In the genomic region with DNA sequence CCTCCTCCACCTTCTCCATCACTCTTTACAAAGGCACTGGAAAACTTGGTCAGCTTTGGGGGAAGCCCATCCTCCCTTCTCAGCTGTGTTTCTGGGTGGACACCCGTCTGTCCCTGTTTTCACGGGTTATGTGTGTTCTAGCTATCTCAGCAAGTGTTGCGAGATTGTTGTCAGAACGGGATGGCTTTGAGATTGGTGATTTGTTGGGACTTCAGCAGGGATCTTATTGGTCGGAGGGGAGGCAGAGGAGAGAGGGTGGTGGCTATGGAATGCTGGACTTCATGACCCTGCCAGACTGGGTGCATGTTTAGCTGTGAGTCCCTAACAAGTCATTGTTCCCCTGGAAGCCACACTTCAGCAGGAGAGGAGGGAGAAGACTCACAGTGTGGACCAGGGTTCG, we compare ENCODE assay signal across 10 cellular contexts. TPM values are rescaled to one million over a fixed set of nuclear protein-coding genes. Genes with fewer than 3 reads are reported as not detected.
DNase-seq lines count a peak whose midpoint lies in the region; ATAC-seq, FAIRE-seq and TF ChIP-seq lines count a peak whose summit lies in the region.
"Had no signal": no experiment of that assay in that cellular context is flagged by ENCODE, and none has a peak within 500 bp of the region (broad histone marks: within the 10 kb centered on the region; RNA-seq: fewer than 3 reads in every experiment).

No MANE protein-coding gene starts in this region.

- no peak overlapping the region for H3K4me2 ChIP-seq in H9 (ENCODE audit: insufficient read depth, insufficient read length, low read length)
- no peak overlapping the region for H3K4me2 ChIP-seq in mesendoderm (ENCODE audit: low read length)

- no peak overlapping the region for H2BK5ac ChIP-seq in H9 (ENCODE audit: insufficient read length, low read length)
- no peak overlapping the region for H2BK5ac ChIP-seq in mesendoderm (ENCODE audit: low read length)

- no peak for TF ChIP-seq CTCF in 22Rv1 (IDR thresholded peaks at IDR 0.05)
- no peak for TF ChIP-seq CTCF in H9 (conservative IDR thresholded peaks at IDR 0.05)

- H2BK120ac ChIP-seq in H9 (ENCODE audit: low read depth, low read length, poor library complexity, severe bottlenecking) (no peak overlapping the region), mesendoderm (ENCODE audit: low read depth, low read length) (no peak overlapping the region)

- no peaks in the 10 kb centered on the region; a peak in 1 of 5 replicates for H3K9me3 Mint-ChIP-seq in H9
- H3K9me3 Mint-ChIP-seq in activated naive CD8-positive, alpha-beta T cell treated with anti-CD3 and anti-CD28 coated beads, Interleukin-2, amount 50 U/mL, for 24 hours, result no peaks in the 10 kb centered on the region

- FAIRE-seq in frontal cortex (lab: Jason Lieb, UNC), result no peak

- H3K27ac ChIP-seq in 22Rv1, result peak overlapping the region; percentile 99; the same call in 1 of the 2 replicates
- H3K27ac ChIP-seq in H9 (ENCODE audit: insufficient read length, low read depth, low read length), result no peak overlapping the region
- H3K27ac ChIP-seq in mesendoderm (ENCODE audit: low read depth, low read length), result no peak overlapping the region

- H3K4ac ChIP-seq in H9 (ENCODE audit: low read depth, low read length) (no peak overlapping the region), mesendoderm (ENCODE audit: low read depth, low read length) (no peak overlapping the region)

- ATAC-seq in activated naive CD8-positive, alpha-beta T cell treated with anti-CD3 and anti-CD28 coated beads, Interleukin-2, amount 50 U/mL, for 24 hours, result no peak
- no peak for ATAC-seq in GM21381 (IDR thresholded peaks at IDR 0.05; ENCODE audit: unreplicated experiment)
- no peak for ATAC-seq in HG02885 (IDR thresholded peaks at IDR 0.05; ENCODE audit: poor library complexity, unreplicated experiment)

- H4K5ac ChIP-seq in H9 (ENCODE audit: insufficient read length, low read depth, low read length) (no peak overlapping the region), mesendoderm (ENCODE audit: low read length) (no peak overlapping the region)

- H3K4me3 Mint-ChIP-seq in H9, result peak overlapping the region in 1 of 2 experiments; percentile 94; a peak in 4 of 5 replicates
- peak overlapping the region; percentile 89 for H3K4me3 Mint-ChIP-seq in activated naive CD8-positive, alpha-beta T cell treated with anti-CD3 and anti-CD28 coated beads, Interleukin-2, amount 50 U/mL, for 24 hours

- no peak overlapping the region for H3T11ph ChIP-seq in H9 (ENCODE audit: low read length)

- no peak overlapping the region for H4K91ac ChIP-seq in H9 (ENCODE audit: insufficient read length, low read depth, low read length)

- H3K9ac ChIP-seq in H9 (ENCODE audit: extremely low read depth, insufficient read length, low read length), result no peak overlapping the region
- peak overlapping the region; percentile 1 for H3K9ac ChIP-seq in mesendoderm (ENCODE audit: low read length)

- H3K18ac ChIP-seq in H9 (ENCODE audit: insufficient read length, low read depth, low read length), result no peak overlapping the region
- H3K18ac ChIP-seq in mesendoderm (ENCODE audit: low read length), result no peak overlapping the region

- H2BK15ac ChIP-seq in H9 (ENCODE audit: low read depth, low read length) (no peak overlapping the region), mesendoderm (replicated peaks; ENCODE audit: low read depth) (no peak overlapping the region)

- H3K27me3 Mint-ChIP-seq in H9 (ENCODE audit: low read depth), result no peaks in the 10 kb centered on the region
- H3K27me3 Mint-ChIP-seq in activated naive CD8-positive, alpha-beta T cell treated with anti-CD3 and anti-CD28 coated beads, Interleukin-2, amount 50 U/mL, for 24 hours, result no peaks in the 10 kb centered on the region

- WGBS in H9 (ENCODE audit: extremely low coverage, insufficient read length, low lambda C conversion rate), result no CpG with 5 or more reads among the region's 6 CpGs
- WGBS in mesendoderm (ENCODE audit: extremely low coverage, insufficient coverage, low lambda C conversion rate), result no CpG with 5 or more reads among the region's 6 CpGs

- H3K14ac ChIP-seq in H9 (ENCODE audit: insufficient read depth, low read length), result no peak overlapping the region; the same call in 1 of the 2 replicates

- no peak overlapping the region for H3K4me3 ChIP-seq in mesendoderm (ENCODE audit: low read length)

- H3K36me3 Mint-ChIP-seq in H9 (ENCODE audit: insufficient read depth in 1 of 3, low read depth in 3 of 3), result peaks cover 26 to 60% (median 57%) of the 10 kb centered on the region in 3 experiments; a peak in 6 of 7 replicates
- H3K36me3 Mint-ChIP-seq in activated naive CD8-positive, alpha-beta T cell treated with anti-CD3 and anti-CD28 coated beads, Interleukin-2, amount 50 U/mL, for 24 hours (ENCODE audit: low read depth), result peaks cover 39% of the 10 kb centered on the region

- no peak overlapping the region for H2BK12ac ChIP-seq in H9 (ENCODE audit: insufficient read length, low read depth, low read length)

- no peaks in the 10 kb centered on the region; the same call in 1 of the 2 replicates for H3K4me1 ChIP-seq in H9 (ENCODE audit: insufficient read depth, low read length)
- H3K4me1 ChIP-seq in mesendoderm (ENCODE audit: control insufficient read depth, low read depth, low read length), result peaks cover 6% of the 10 kb centered on the region

- H3K4me1 Mint-ChIP-seq in H9, result peaks cover 24 to 26% of the 10 kb centered on the region in 2 experiments
- H3K4me1 Mint-ChIP-seq in activated naive CD8-positive, alpha-beta T cell treated with anti-CD3 and anti-CD28 coated beads, Interleukin-2, amount 50 U/mL, for 24 hours, result peaks cover 40% of the 10 kb centered on the region

- peaks cover 5% of the 10 kb centered on the region; the same call in 1 of the 2 replicates for H3K79me2 ChIP-seq in H9 (ENCODE audit: insufficient read depth, low read length)
- peaks cover 26% of the 10 kb centered on the region for H3K79me2 ChIP-seq in mesendoderm (ENCODE audit: control insufficient read depth, insufficient read depth, low read length)

- H4K8ac ChIP-seq in H9 (replicated peaks; ENCODE audit: insufficient read length, low read depth, low read length) (no peak overlapping the region), mesendoderm (ENCODE audit: low read depth, low read length) (no peak overlapping the region)

- no peak overlapping the region for H3K23ac ChIP-seq in H9 (ENCODE audit: insufficient read length, low read depth, low read length)
- peak overlapping the region; percentile 70 for H3K23ac ChIP-seq in mesendoderm (ENCODE audit: low read length)

- H3K9me3 ChIP-seq in H9 (ENCODE audit: control insufficient read depth, low read depth, low read length), result no peaks in the 10 kb centered on the region

- no peak overlapping the region for H2BK20ac ChIP-seq in H9 (ENCODE audit: low read depth, low read length, poor library complexity, severe bottlenecking)

- DNase-seq in H9 (no peak), mesendoderm (peak; percentile 22), frontal cortex (ENCODE audit: low spot score in 2 of 2) (no peak), NOMO-1 treated with dmso at 0.1 percent for 144 hours (lab: John Stamatoyannopoulos, UW; ENCODE audit: unreplicated experiment) (no peak)
- DNase-seq in activated naive CD8-positive, alpha-beta T cell treated with anti-CD3 and anti-CD28 coated beads, Interleukin-2, amount 50 U/mL, for 24 hours, result no peak
- DNase-seq: amniotic stem cell; NK-92 treated with Interleukin-12 subunit alpha and Interleukin-12 subunit beta, amount 100 ng/mL, for 24 hours had no signal

- no peak overlapping the region for H2AFZ ChIP-seq in H9 (ENCODE audit: low read length)

- peaks cover 16% of the 10 kb centered on the region for H3K23me2 ChIP-seq in H9 (ENCODE audit: insufficient read length, low read depth, low read length, poor library complexity, severe bottlenecking)

- H3K79me1 ChIP-seq in H9 (ENCODE audit: insufficient read depth, low read depth, low read length, poor library complexity, severe bottlenecking) (no peaks in the 10 kb centered on the region), mesendoderm (ENCODE audit: low read length) (peaks cover 22% of the 10 kb centered on the region)

- H2AK5ac ChIP-seq in H9 (ENCODE audit: insufficient read length, low read length) (no peak overlapping the region), mesendoderm (ENCODE audit: low read length) (no peak overlapping the region)

- H3K56ac ChIP-seq in H9 (ENCODE audit: insufficient read length, low read depth, low read length) (no peak overlapping the region), mesendoderm (ENCODE audit: low read length) (no peak overlapping the region)

- H3K36me3 ChIP-seq in mesendoderm (ENCODE audit: control insufficient read depth, insufficient read depth, low read length), result peaks cover 8% of the 10 kb centered on the region

- peak overlapping the region; percentile 59 to 84 (median 71); a peak in 5 of 7 replicates for H3K27ac Mint-ChIP-seq in H9
- peak overlapping the region; percentile 96 for H3K27ac Mint-ChIP-seq in activated naive CD8-positive, alpha-beta T cell treated with anti-CD3 and anti-CD28 coated beads, Interleukin-2, amount 50 U/mL, for 24 hours

- H3K27me3 ChIP-seq in H9 (ENCODE audit: insufficient read depth, low read length), result no peaks in the 10 kb centered on the region
- no peaks in the 10 kb centered on the region for H3K27me3 ChIP-seq in mesendoderm (ENCODE audit: insufficient read depth, low read length, poor library complexity)

- peaks cover 2% of the 10 kb centered on the region for H4K20me1 ChIP-seq in H9 (ENCODE audit: control insufficient read depth, insufficient read depth, insufficient read length)

RNA-seq across cellular contexts. Expression of a gene that starts 2.1 kb away (rescaled TPM):
- total RNA-seq in H9 (2021), result 143 and 144 TPM in 2 replicates
- polyA plus RNA-seq in mesendoderm (2013, experiment 1 of 2), result 86.8 TPM
- 87.0 TPM for polyA plus RNA-seq in mesendoderm (2013, experiment 2 of 2)
- total RNA-seq in frontal cortex, result 77.5 TPM

RNA-seq across cellular contexts. Expression of a gene that starts 3.0 kb away (rescaled TPM):
- total RNA-seq in H9 (2021), result 45.1 and 48.6 TPM in 2 replicates
- 80.7 TPM for polyA plus RNA-seq in mesendoderm (2013, experiment 1 of 2)
- polyA plus RNA-seq in mesendoderm (2013, experiment 2 of 2), result 79.7 TPM
- total RNA-seq in frontal cortex, result 2.9 TPM

RNA-seq across cellular contexts. Expression of a gene that starts 13.3 kb away (rescaled TPM):
- total RNA-seq in H9 (2021) (1,177 and 1,211 TPM in 2 replicates), frontal cortex (293 TPM)
- 727 TPM for polyA plus RNA-seq in mesendoderm (2013, experiment 1 of 2)
- 759 TPM for polyA plus RNA-seq in mesendoderm (2013, experiment 2 of 2)

RNA-seq across cellular contexts. Expression of a gene that starts 13.3 kb away (rescaled TPM):
- 17.3 and 20.0 TPM in 2 replicates for total RNA-seq in H9 (2021)
- 1.5 TPM for polyA plus RNA-seq in mesendoderm (2013, experiment 1 of 2)
- polyA plus RNA-seq in mesendoderm (2013, experiment 2 of 2), result 2.0 TPM
- total RNA-seq in frontal cortex, result 1.2 TPM

RNA-seq across cellular contexts. Expression of a gene that starts 19.1 kb away (rescaled TPM):
- 13.7 and 16.3 TPM in 2 replicates for total RNA-seq in H9 (2021)
- polyA plus RNA-seq in mesendoderm (2013, experiment 1 of 2), result 6.0 TPM
- polyA plus RNA-seq in mesendoderm (2013, experiment 2 of 2), result 5.3 TPM
- 1.6 TPM for total RNA-seq in frontal cortex

Comparison
In these comparisons a context has a peak if more than half of its experiments do, and no peak if none do; other contexts are left out.
1. RNA of a gene that starts 3.0 kb away (total RNA-seq): 45.1 to 48.6 TPM in H9; 2.9 TPM in frontal cortex (single experiment); every median in the first group is over 10 times any median in the second.